Comparison of ENCODE assay signal across 15 cellular contexts in genomic region chr12:11717533-11717961, GRCh38.
DNase-seq lines count a peak whose midpoint lies in the region; ATAC-seq, FAIRE-seq and TF ChIP-seq lines count a peak whose summit lies in the region.
"Had no signal": no experiment of that assay in that cellular context is flagged by ENCODE, and none has a peak within 500 bp of the region (broad histone marks: within the 10 kb centered on the region; RNA-seq: fewer than 3 reads in every experiment).

No MANE protein-coding gene starts in this region.

- no peaks in the 10 kb centered on the region for H3K9me3 Mint-ChIP-seq in WTC11
- H3K9me3 Mint-ChIP-seq in CD8-positive, alpha-beta memory T cell, result no peaks in the 10 kb centered on the region

- POLR2A ChIA-PET in WTC11 (lab: Charles Lee), result no interaction called here
- POLR2A ChIA-PET in CD8-positive, alpha-beta memory T cell (lab: Charles Lee), result no interaction called here

- no peak overlapping the region for H3K4me3 Mint-ChIP-seq in WTC11
- no peak overlapping the region for H3K4me3 Mint-ChIP-seq in CD8-positive, alpha-beta memory T cell

- H2AFZ ChIP-seq in hepatocyte (no peak overlapping the region), trophoblast cell (ENCODE audit: insufficient read depth, low read length, poor library complexity) (no peak overlapping the region)

- 53% methylated on average over 8 of the region's 8 CpGs for WGBS in hepatocyte (ENCODE audit: low lambda C conversion rate, missing lambda C conversion rate)
- WGBS in trophoblast cell (ENCODE audit: extremely low coverage, insufficient coverage, insufficient read length), result no CpG with 5 or more reads among the region's 8 CpGs
- WGBS in prostate gland, result 83% methylated on average over 8 of the region's 8 CpGs

- peak overlapping the region; percentile 57 for H2AK5ac ChIP-seq in trophoblast cell (ENCODE audit: low read length)

- no peak for ATAC-seq in WTC11
- ATAC-seq: stimulated activated naive CD8-positive, alpha-beta T cell treated with anti-CD3 and anti-CD28 coated beads, Interleukin-15, Interleukin-2, amounts not matched to agents 100 U/mL and 50 U/mL, for 24 hours had no signal

- H2BK120ac ChIP-seq in trophoblast cell (ENCODE audit: insufficient read depth, low read length, poor library complexity), result peak overlapping the region; percentile 48

- DNase-seq in GM04503 (ENCODE audit: low read depth), result peak; percentile 43
- no peak for DNase-seq in WTC11 (ENCODE audit: low spot score)
- peak; percentile 46 for DNase-seq in hepatocyte (ENCODE audit: low spot score)
- DNase-seq in trophoblast cell, result peak in 1 of 2 donors; percentile 23
- DNase-seq in urothelium cell line (ENCODE audit: low spot score), result no peak
- no peak for DNase-seq in CD8-positive, alpha-beta memory T cell
- no peak for DNase-seq in NCI-H524 treated with DMSO at 0.1 percent for 48 hours (lab: John Stamatoyannopoulos, UW)
- no peak for DNase-seq in prostate gland (ENCODE audit: low spot score)
- DNase-seq: aorta; NCI-H345; stimulated activated naive CD8-positive, alpha-beta T cell treated with anti-CD3 and anti-CD28 coated beads, Interleukin-15, Interleukin-2, amounts not matched to agents 100 U/mL and 50 U/mL, for 24 hours had no signal

- no peaks in the 10 kb centered on the region for H3K36me3 Mint-ChIP-seq in WTC11
- peaks cover 3 to 25% (median 16%) of the 10 kb centered on the region in 3 donors for H3K36me3 Mint-ChIP-seq in CD8-positive, alpha-beta memory T cell

- H3K9ac ChIP-seq in trophoblast cell (ENCODE audit: low read length), result no peak overlapping the region

- peaks cover 27% of the 10 kb centered on the region for H3K4me1 ChIP-seq in hepatocyte (ENCODE audit: insufficient read depth)
- H3K4me1 ChIP-seq in trophoblast cell (ENCODE audit: control insufficient read depth in 1 of 2, insufficient read depth in 2 of 2, low read length in 2 of 2), result peaks cover 21 to 23% of the 10 kb centered on the region in 2 experiments
- no peaks in the 10 kb centered on the region for H3K4me1 ChIP-seq in CD8-positive, alpha-beta memory T cell (ENCODE audit: insufficient read depth, low read length)
- H3K4me1 ChIP-seq in prostate gland (replicated peaks), result no peaks in the 10 kb centered on the region

- H4K8ac ChIP-seq in trophoblast cell (ENCODE audit: low read depth, low read length), result peak overlapping the region; percentile 43

- peak overlapping the region; percentile 71 for H3K14ac ChIP-seq in trophoblast cell (ENCODE audit: low read length)

- H4K12ac ChIP-seq in trophoblast cell (ENCODE audit: low read depth, low read length), result no peak overlapping the region

- H3K79me1 ChIP-seq in trophoblast cell (ENCODE audit: low read length), result peaks cover 14% of the 10 kb centered on the region

- peak overlapping the region; percentile 29 for H3K4me2 ChIP-seq in hepatocyte
- H3K4me2 ChIP-seq in trophoblast cell (ENCODE audit: low read length), result no peak overlapping the region

- peak overlapping the region; percentile 80 for H2BK5ac ChIP-seq in trophoblast cell (ENCODE audit: low read depth, low read length, poor library complexity)

- TF ChIP-seq CTCF in WTC11 (IDR thresholded peaks at IDR 0.05) (no peak), hepatocyte (IDR thresholded peaks at IDR 0.05; ENCODE audit: poor library complexity) (no peak), prostate gland (IDR thresholded peaks at IDR 0.05) (no peak)

- intact Hi-C loops in prostate gland (cut with DNase I), result no loop called here

- H3K4me1 Mint-ChIP-seq in WTC11, result peaks cover 31% of the 10 kb centered on the region
- H3K4me1 Mint-ChIP-seq in CD8-positive, alpha-beta memory T cell, result peaks cover 20 to 62% (median 36%) of the 10 kb centered on the region in 3 donors

- no peak overlapping the region for H3K18ac ChIP-seq in trophoblast cell (ENCODE audit: low read length)

- H3K4me3 ChIP-seq in hepatocyte, result no peak overlapping the region
- H3K4me3 ChIP-seq in trophoblast cell (ENCODE audit: low read depth, low read length), result no peak overlapping the region
- no peak overlapping the region for H3K4me3 ChIP-seq in CD8-positive, alpha-beta memory T cell (ENCODE audit: low read length)
- no peak overlapping the region for H3K4me3 ChIP-seq in prostate gland

- no peak for TF ChIP-seq POLR2A in prostate gland (IDR thresholded peaks at IDR 0.05)

- no peak overlapping the region for H3K23ac ChIP-seq in trophoblast cell (ENCODE audit: low read length)

- peak overlapping the region; percentile 56 for H2BK12ac ChIP-seq in trophoblast cell (ENCODE audit: low read length)

- peak overlapping the region; percentile 79 for H3K27ac ChIP-seq in hepatocyte
- peak overlapping the region; percentile 44 for H3K27ac ChIP-seq in trophoblast cell (ENCODE audit: low read depth, low read length)
- H3K27ac ChIP-seq in CD8-positive, alpha-beta memory T cell (ENCODE audit: low read depth, low read length), result no peak overlapping the region
- H3K27ac ChIP-seq in prostate gland, result no peak overlapping the region
- H3K27ac ChIP-seq: C4-2B, VCaP had no signal

- no peak for FAIRE-seq in urothelium cell line (lab: Jason Lieb, UNC)
- FAIRE-seq: endometrium, islet of Langerhans had no signal

- H3K79me2 ChIP-seq in hepatocyte, result peaks cover 48% of the 10 kb centered on the region
- H3K79me2 ChIP-seq in trophoblast cell (ENCODE audit: control insufficient read depth, insufficient read depth, low read length, poor library complexity), result peaks cover 2% of the 10 kb centered on the region

- no peaks in the 10 kb centered on the region for H3K27me3 Mint-ChIP-seq in WTC11 (ENCODE audit: low read depth)
- no peaks in the 10 kb centered on the region for H3K27me3 Mint-ChIP-seq in CD8-positive, alpha-beta memory T cell

- H4K91ac ChIP-seq in trophoblast cell (ENCODE audit: low read depth, low read length), result peak overlapping the region; percentile 64

- no peaks in the 10 kb centered on the region for H3K9me2 ChIP-seq in hepatocyte (replicated peaks; ENCODE audit: insufficient read depth)

- H3K9me3 ChIP-seq in hepatocyte (ENCODE audit: low read depth) (no peaks in the 10 kb centered on the region), trophoblast cell (ENCODE audit: insufficient read depth, low read depth, low read length) (no peaks in the 10 kb centered on the region), prostate gland (no peaks in the 10 kb centered on the region)
- H3K9me3 ChIP-seq in CD8-positive, alpha-beta memory T cell (ENCODE audit: low read length), result no peaks in the 10 kb centered on the region

- no peaks in the 10 kb centered on the region for H4K20me1 ChIP-seq in hepatocyte (ENCODE audit: insufficient read depth, poor library complexity, severe bottlenecking)

- no peak overlapping the region for H3K4ac ChIP-seq in trophoblast cell (ENCODE audit: low read depth, low read length)

- CTCF ChIA-PET in WTC11 (lab: Charles Lee), result interaction anchor here (2.0 kb wide), 1 partner anchor 17 kb away, joined by 8 read pairs; no protein-coding TSS in a partner anchor
- CTCF ChIA-PET in CD8-positive, alpha-beta memory T cell (lab: Charles Lee), result no interaction called here

- H3K27ac Mint-ChIP-seq in WTC11, result peak overlapping the region; percentile 51
- no peak overlapping the region for H3K27ac Mint-ChIP-seq in CD8-positive, alpha-beta memory T cell

- H3K27me3 ChIP-seq in hepatocyte, result no peaks in the 10 kb centered on the region
- H3K27me3 ChIP-seq in trophoblast cell (ENCODE audit: insufficient read depth, low read length), result no peaks in the 10 kb centered on the region
- no peaks in the 10 kb centered on the region for H3K27me3 ChIP-seq in CD8-positive, alpha-beta memory T cell (ENCODE audit: insufficient read depth, low read length, poor library complexity, severe bottlenecking)
- no peaks in the 10 kb centered on the region for H3K27me3 ChIP-seq in prostate gland (replicated peaks; ENCODE audit: insufficient read depth)

- H3K36me3 ChIP-seq in hepatocyte (replicated peaks; ENCODE audit: insufficient read depth, low read depth) (no peaks in the 10 kb centered on the region), trophoblast cell (ENCODE audit: control insufficient read depth in 1 of 2, insufficient read depth in 2 of 2, low read length in 2 of 2) (no peaks in the 10 kb centered on the region), prostate gland (no peaks in the 10 kb centered on the region)
- no peaks in the 10 kb centered on the region for H3K36me3 ChIP-seq in CD8-positive, alpha-beta memory T cell (ENCODE audit: insufficient read depth, low read length)

TF ChIP-seq in WTC11, 78 proteins besides CTCF, POLR2A, EP300 and RAD21 (continues in another document):
- TF ChIP-seq ATF1 (CRISPR knock-in tag; IDR thresholded peaks at IDR 0.05), result no peak
- no peak for TF ChIP-seq ZNF263 (CRISPR knock-in tag; IDR thresholded peaks at IDR 0.05; ENCODE audit: low read depth)
- TF ChIP-seq SMAD4 (CRISPR knock-in tag; IDR thresholded peaks at IDR 0.05), result no peak
- no peak for TF ChIP-seq E2F1 (CRISPR knock-in tag; IDR thresholded peaks at IDR 0.05)
- no peak for TF ChIP-seq JAZF1 (CRISPR knock-in tag; IDR thresholded peaks at IDR 0.05)
- TF ChIP-seq PREB (CRISPR knock-in tag; IDR thresholded peaks at IDR 0.05; ENCODE audit: borderline replicate concordance), result no peak

Comparison
In these comparisons a context has a peak if more than half of its experiments do, and no peak if none do; other contexts are left out.
1. DNase-seq: peak in GM04503 (single experiment) and hepatocyte (single experiment); none in WTC11 (single experiment), urothelium cell line (single experiment), CD8-positive, alpha-beta memory T cell (0 of 5), NCI-H524 treated with DMSO at 0.1 percent for 48 hours (single experiment) and prostate gland (single experiment).
2. H3K27ac ChIP-seq: peak in hepatocyte (single experiment) and trophoblast cell (single experiment); none in CD8-positive, alpha-beta memory T cell (single experiment) and prostate gland (0 of 2).